ENCODE assay signal across 1 cellular context in genomic region chr2:236440110-236440881, GRCh38.
TF ChIP-seq lines count a peak whose summit lies in the region.

No MANE protein-coding gene starts in this region.

TF ChIP-seq in WTC11, 78 proteins besides CTCF, POLR2A, EP300 and RAD21 (continued from another document):
- no peak for TF ChIP-seq ARID4B (CRISPR knock-in tag; IDR thresholded peaks at IDR 0.05; ENCODE audit: borderline replicate concordance)
- no peak for TF ChIP-seq TEAD4 (CRISPR knock-in tag; IDR thresholded peaks at IDR 0.05)
- no peak for TF ChIP-seq USF1 (CRISPR knock-in tag; IDR thresholded peaks at IDR 0.05)
- no peak for TF ChIP-seq USF2 (CRISPR knock-in tag; IDR thresholded peaks at IDR 0.05)
- TF ChIP-seq, protein P1, sequence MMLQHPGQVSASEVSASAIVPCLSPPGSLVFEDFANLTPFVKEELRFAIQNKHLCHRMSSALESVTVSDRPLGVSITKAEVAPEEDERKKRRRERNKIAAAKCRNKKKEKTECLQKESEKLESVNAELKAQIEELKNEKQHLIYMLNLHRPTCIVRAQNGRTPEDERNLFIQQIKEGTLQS (CRISPR knock-in tag; conservative IDR thresholded peaks at IDR 0.05): no peak
- no peak for TF ChIP-seq SMAD4 (CRISPR knock-in tag; IDR thresholded peaks at IDR 0.05)
- TF ChIP-seq NFE2L1 (CRISPR knock-in tag; IDR thresholded peaks at IDR 0.05): no peak
- no peak for TF ChIP-seq FOXP1 (CRISPR knock-in tag; IDR thresholded peaks at IDR 0.05; ENCODE audit: borderline replicate concordance)
- TF ChIP-seq, protein P2, sequence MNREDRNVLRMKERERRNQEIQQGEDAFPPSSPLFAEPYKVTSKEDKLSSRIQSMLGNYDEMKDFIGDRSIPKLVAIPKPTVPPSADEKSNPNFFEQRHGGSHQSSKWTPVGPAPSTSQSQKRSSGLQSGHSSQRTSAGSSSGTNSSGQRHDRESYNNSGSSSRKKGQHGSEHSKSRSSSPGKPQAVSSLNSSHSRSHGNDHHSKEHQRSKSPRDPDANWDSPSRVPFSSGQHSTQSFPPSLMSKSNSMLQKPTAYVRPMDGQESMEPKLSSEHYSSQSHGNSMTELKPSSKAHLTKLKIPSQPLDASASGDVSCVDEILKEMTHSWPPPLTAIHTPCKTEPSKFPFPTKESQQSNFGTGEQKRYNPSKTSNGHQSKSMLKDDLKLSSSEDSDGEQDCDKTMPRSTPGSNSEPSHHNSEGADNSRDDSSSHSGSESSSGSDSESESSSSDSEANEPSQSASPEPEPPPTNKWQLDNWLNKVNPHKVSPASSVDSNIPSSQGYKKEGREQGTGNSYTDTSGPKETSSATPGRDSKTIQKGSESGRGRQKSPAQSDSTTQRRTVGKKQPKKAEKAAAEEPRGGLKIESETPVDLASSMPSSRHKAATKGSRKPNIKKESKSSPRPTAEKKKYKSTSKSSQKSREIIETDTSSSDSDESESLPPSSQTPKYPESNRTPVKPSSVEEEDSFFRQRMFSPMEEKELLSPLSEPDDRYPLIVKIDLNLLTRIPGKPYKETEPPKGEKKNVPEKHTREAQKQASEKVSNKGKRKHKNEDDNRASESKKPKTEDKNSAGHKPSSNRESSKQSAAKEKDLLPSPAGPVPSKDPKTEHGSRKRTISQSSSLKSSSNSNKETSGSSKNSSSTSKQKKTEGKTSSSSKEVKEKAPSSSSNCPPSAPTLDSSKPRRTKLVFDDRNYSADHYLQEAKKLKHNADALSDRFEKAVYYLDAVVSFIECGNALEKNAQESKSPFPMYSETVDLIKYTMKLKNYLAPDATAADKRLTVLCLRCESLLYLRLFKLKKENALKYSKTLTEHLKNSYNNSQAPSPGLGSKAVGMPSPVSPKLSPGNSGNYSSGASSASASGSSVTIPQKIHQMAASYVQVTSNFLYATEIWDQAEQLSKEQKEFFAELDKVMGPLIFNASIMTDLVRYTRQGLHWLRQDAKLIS (CRISPR knock-in tag; IDR thresholded peaks at IDR 0.05; ENCODE audit: borderline replicate concordance): no peak
